8 cellular contexts compared by ENCODE assay signal in the genomic region with DNA sequence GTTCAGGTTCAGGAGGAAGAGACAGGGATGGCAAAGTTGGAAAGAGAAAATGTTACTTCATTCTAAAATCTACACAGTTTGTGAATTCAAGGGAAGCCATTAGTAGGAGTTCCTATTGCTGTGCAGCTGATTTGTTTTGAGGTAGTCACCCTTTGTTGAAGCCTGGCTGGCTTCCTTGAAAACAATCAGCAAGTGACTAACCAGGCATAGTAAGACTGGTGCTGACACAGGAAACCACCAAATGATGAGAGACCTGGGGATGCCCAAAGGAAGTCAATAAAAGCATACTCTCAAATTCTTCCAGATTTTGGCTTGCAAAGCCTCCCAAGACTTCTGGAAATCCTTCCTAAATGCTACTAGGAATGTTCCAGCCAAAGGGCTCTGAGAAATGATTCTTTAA. TPM values are rescaled to one million over a fixed set of nuclear protein-coding genes. Genes with fewer than 3 reads are reported as not detected.
DNase-seq lines count a peak whose midpoint lies in the region; ATAC-seq and TF ChIP-seq lines count a peak whose summit lies in the region.

No MANE protein-coding gene starts in this region.

- no peak overlapping the region for H2BK15ac ChIP-seq in mesenchymal stem cell (ENCODE audit: low read depth, poor library complexity, severe bottlenecking)

- H3K4me3 ChIP-seq in AG10803 (ENCODE audit: low read length), result no peak overlapping the region
- no peak overlapping the region for H3K4me3 ChIP-seq in mesenchymal stem cell (ENCODE audit: insufficient read depth in 1 of 2, low read depth in 1 of 2, low read length in 2 of 2)
- no peak overlapping the region for H3K4me3 ChIP-seq in uterus

- peaks cover 29% of the 10 kb centered on the region for H3K9me3 Mint-ChIP-seq in activated CD4-positive, alpha-beta memory T cell treated with anti-CD3 and anti-CD28 coated beads, Interleukin-2, amount 10 ng/mL, durations not matched to agents 7 days and 5 days

- H3K4me2 ChIP-seq in mesenchymal stem cell (ENCODE audit: low read length, poor library complexity, severe bottlenecking), result no peak overlapping the region

- peaks cover 39% of the 10 kb centered on the region for H3K36me3 Mint-ChIP-seq in activated CD4-positive, alpha-beta memory T cell treated with anti-CD3 and anti-CD28 coated beads, Interleukin-2, amount 10 ng/mL, durations not matched to agents 7 days and 5 days (ENCODE audit: low read depth)

- H3K9ac ChIP-seq in mesenchymal stem cell (ENCODE audit: low read length), result peak overlapping the region; percentile 74

- H3K36me3 ChIP-seq in mesenchymal stem cell (ENCODE audit: control insufficient read depth in 1 of 2, insufficient read depth in 2 of 2, low read depth in 1 of 2, low read length in 2 of 2), result no peaks in the 10 kb centered on the region
- no peaks in the 10 kb centered on the region for H3K36me3 ChIP-seq in uterus

- no peak overlapping the region for H3K18ac ChIP-seq in mesenchymal stem cell (ENCODE audit: low read depth in 1 of 2, low read length in 2 of 2)

- DNase-seq in AG10803 (ENCODE audit: low read depth), result peak; percentile 85
- peak; percentile 71 for DNase-seq in activated CD4-positive, alpha-beta memory T cell treated with anti-CD3 and anti-CD28 coated beads, Interleukin-2, amount 10 ng/mL, durations not matched to agents 7 days and 5 days
- DNase-seq in mesenchymal stem cell, result no peak
- no peak for DNase-seq in superior temporal gyrus (ENCODE audit: extremely low spot score)
- DNase-seq in NCI-H2029 (lab: John Stamatoyannopoulos, UW), result no peak
- no peak for DNase-seq in uterus

- H4K91ac ChIP-seq in mesenchymal stem cell (ENCODE audit: low read length), result no peak overlapping the region

- H3K9me3 ChIP-seq in mesenchymal stem cell (ENCODE audit: control insufficient read depth, low read length) (no peaks in the 10 kb centered on the region), uterus (no peaks in the 10 kb centered on the region)

- peak; percentile 91 for ATAC-seq in GM19463 (IDR thresholded peaks at IDR 0.05; ENCODE audit: unreplicated experiment)
- ATAC-seq in HG03469 (IDR thresholded peaks at IDR 0.05; ENCODE audit: unreplicated experiment), result peak; percentile 90

- H3K27me3 ChIP-seq in mesenchymal stem cell (ENCODE audit: control insufficient read depth in 1 of 2, insufficient read depth in 1 of 2, low read length in 2 of 2) (no peaks in the 10 kb centered on the region), uterus (no peaks in the 10 kb centered on the region)

- TF ChIP-seq CTCF in AG10803 (conservative IDR thresholded peaks at IDR 0.05; ENCODE audit: low read length) (no peak), uterus (IDR thresholded peaks at IDR 0.05) (no peak)

- no peak overlapping the region for H2BK120ac ChIP-seq in mesenchymal stem cell (ENCODE audit: low read depth, low read length)

- peak overlapping the region; percentile 97 for H3K27ac Mint-ChIP-seq in activated CD4-positive, alpha-beta memory T cell treated with anti-CD3 and anti-CD28 coated beads, Interleukin-2, amount 10 ng/mL, durations not matched to agents 7 days and 5 days

- no peaks in the 10 kb centered on the region for H3K79me1 ChIP-seq in mesenchymal stem cell (replicated peaks; ENCODE audit: low read length, poor library complexity, severe bottlenecking)

- no peak for TF ChIP-seq POLR2A in uterus (IDR thresholded peaks at IDR 0.05)

- H3K4me1 Mint-ChIP-seq in activated CD4-positive, alpha-beta memory T cell treated with anti-CD3 and anti-CD28 coated beads, Interleukin-2, amount 10 ng/mL, durations not matched to agents 7 days and 5 days, result peaks cover 56% of the 10 kb centered on the region

- H2AK5ac ChIP-seq in mesenchymal stem cell (ENCODE audit: low read length, severe bottlenecking), result no peak overlapping the region

- H2BK12ac ChIP-seq in mesenchymal stem cell (ENCODE audit: low read length in 2 of 2), result no peak overlapping the region

- H2AFZ ChIP-seq in mesenchymal stem cell (ENCODE audit: low read depth, low read length), result no peak overlapping the region

- H3K27me3 Mint-ChIP-seq in activated CD4-positive, alpha-beta memory T cell treated with anti-CD3 and anti-CD28 coated beads, Interleukin-2, amount 10 ng/mL, durations not matched to agents 7 days and 5 days, result no peaks in the 10 kb centered on the region

- H3K4ac ChIP-seq in mesenchymal stem cell (ENCODE audit: low read depth in 1 of 2, low read length in 2 of 2), result no peak overlapping the region

- intact Hi-C loops in uterus (cut with DNase I; ENCODE audit: low total_unique reads), result no loop called here

- H3K4me1 ChIP-seq in mesenchymal stem cell (ENCODE audit: control insufficient read depth, insufficient read depth, low read depth, low read length) (no peaks in the 10 kb centered on the region), uterus (no peaks in the 10 kb centered on the region)

- H4K8ac ChIP-seq in mesenchymal stem cell (ENCODE audit: low read length), result no peak overlapping the region

- no peak overlapping the region for H3K23ac ChIP-seq in mesenchymal stem cell (ENCODE audit: low read length in 2 of 2)

- CTCF ChIA-PET in activated CD4-positive, alpha-beta memory T cell treated with anti-CD3 and anti-CD28 coated beads, Interleukin-2, amount 10 ng/mL, durations not matched to agents 7 days and 5 days (lab: Charles Lee), result interaction anchor here (1.5 to 6.4 kb wide), 9 partner anchors 11 to 100 kb away, joined by 3 to 120 read pairs (median 13); a partner anchor contains a TSS

- POLR2A ChIA-PET in activated CD4-positive, alpha-beta memory T cell treated with anti-CD3 and anti-CD28 coated beads, Interleukin-2, amount 10 ng/mL, durations not matched to agents 7 days and 5 days (lab: Charles Lee), result interaction anchor here (0.9 to 4.4 kb wide), 10 partner anchors 9 to 156 kb away, joined by 3 to 152 read pairs (median 17); a partner anchor contains a TSS

- H2BK5ac ChIP-seq in mesenchymal stem cell (ENCODE audit: low read depth, low read length, poor library complexity, severe bottlenecking), result no peak overlapping the region

- H3K27ac ChIP-seq in mesenchymal stem cell (ENCODE audit: low read length, poor library complexity, severe bottlenecking) (no peak overlapping the region), uterus (no peak overlapping the region)

- H3K14ac ChIP-seq in mesenchymal stem cell (ENCODE audit: low read length in 2 of 2), result no peak overlapping the region

- H3K4me3 Mint-ChIP-seq in activated CD4-positive, alpha-beta memory T cell treated with anti-CD3 and anti-CD28 coated beads, Interleukin-2, amount 10 ng/mL, durations not matched to agents 7 days and 5 days, result peak overlapping the region; percentile 55

RNA-seq across cellular contexts. Expression of a gene that starts 23.9 kb away (rescaled TPM):
- total RNA-seq in activated CD4-positive, alpha-beta memory T cell treated with anti-CD3 and anti-CD28 coated beads, Interleukin-2, amount 10 ng/mL, durations not matched to agents 7 days and 5 days, result 10 to 100 TPM; 18.9 to 21.9 TPM
- polyA plus RNA-seq in mesenchymal stem cell (2013, experiment 1 of 2), result 2.1 TPM
- polyA plus RNA-seq in mesenchymal stem cell (2013, experiment 2 of 2), result 1.8 TPM
- 10 to 100 TPM in 3 of 4 donors, 1 to 10 TPM in 1; 4.5 to 13.1 (median 12.6) TPM for total RNA-seq in uterus

Comparison
In these comparisons a context has a peak if more than half of its experiments do, and no peak if none do; other contexts are left out.
1. DNase-seq: peak in AG10803 (single experiment) and activated CD4-positive, alpha-beta memory T cell treated with anti-CD3 and anti-CD28 coated beads, Interleukin-2, amount 10 ng/mL, durations not matched to agents 7 days and 5 days (single experiment); none in mesenchymal stem cell (single experiment), superior temporal gyrus (single experiment), NCI-H2029 (single experiment) and uterus (0 of 2).